In genomic region chr17:75573540-75573957, GRCh38 we compare ENCODE assay signal across 21 cellular contexts. TPM values are rescaled to one million over a fixed set of nuclear protein-coding genes. Genes with fewer than 3 reads are reported as not detected.
DNase-seq lines count a peak whose midpoint lies in the region; ATAC-seq, FAIRE-seq and TF ChIP-seq lines count a peak whose summit lies in the region.
"Had no signal": no experiment of that assay in that cellular context is flagged by ENCODE, and none has a peak within 500 bp of the region (broad histone marks: within the 10 kb centered on the region; RNA-seq: fewer than 3 reads in every experiment).

No MANE protein-coding gene starts in this region.

- WGBS in sigmoid colon, 2 donors, result 59 to 75% methylated on average over 16 of the region's 16 CpGs

- H3K4me2 ChIP-seq in BLaER1, result peak overlapping the region; percentile 70
- peak overlapping the region in 8 of 11 experiments; percentile 15 to 79 (median 42); a peak in 8 of 22 replicates for H3K4me2 ChIP-seq in BLaER1 treated with 17β-estradiol and CSF1 and Interleukin-3, amounts not matched to agents 10 nM and 100 nM

- TF ChIP-seq EP300 in sigmoid colon (IDR thresholded peaks at IDR 0.05), result no peak

- FAIRE-seq in kidney (lab: Jason Lieb, UNC), result no peak
- FAIRE-seq: A204.1, G401.6, GM12892, H1 had no signal

- H3K27ac ChIP-seq in BLaER1 (peak overlapping the region; percentile 63), kidney (ENCODE audit: low read depth in 2 of 2, low read length in 2 of 2) (no peak overlapping the region), sigmoid colon (no peak overlapping the region)
- H3K27ac ChIP-seq in BLaER1 treated with 17β-estradiol and CSF1 and Interleukin-3, amounts not matched to agents 10 nM and 100 nM, result peak overlapping the region in 3 of 11 experiments; percentile 30 to 63 (median 38); a peak in 5 of 22 replicates
- H3K27ac ChIP-seq: GM23248 had no signal

- TF ChIP-seq POLR2A in sigmoid colon (IDR thresholded peaks at IDR 0.05), result no peak

- peaks cover 47% of the 10 kb centered on the region for H3K4me1 ChIP-seq in BLaER1
- peaks cover 38 to 51% (median 42%) of the 10 kb centered on the region in 10 experiments for H3K4me1 ChIP-seq in BLaER1 treated with 17β-estradiol and CSF1 and Interleukin-3, amounts not matched to agents 10 nM and 100 nM
- H3K4me1 ChIP-seq in kidney (ENCODE audit: control insufficient read depth in 1 of 2, insufficient read depth in 1 of 2, low read depth in 1 of 2, low read length in 2 of 2), result peaks cover 0 to 3% of the 10 kb centered on the region in 2 donors
- no peaks in the 10 kb centered on the region for H3K4me1 ChIP-seq in sigmoid colon

- DNase-seq in kidney (peak; percentile 63), sigmoid colon (peak; percentile 42), glomerular visceral epithelial cell (ENCODE audit: extremely low spot score) (no peak), GM19240 (ENCODE audit: insufficient read length, low spot score) (no peak), activated gamma-delta T cell treated with Interleukin-2 at 50 U/mL for 16 hours (no peak)
- DNase-seq: C1 segment of cervical spinal cord; Caco-2; CD4-positive, alpha-beta memory T cell; DMS153; DND-41; GM23248; H7; HCEC 1CT had no signal

- no peak for ATAC-seq in HG02678 (IDR thresholded peaks at IDR 0.05; ENCODE audit: unreplicated experiment)

- no peaks in the 10 kb centered on the region for H4K20me1 ChIP-seq in BLaER1
- H4K20me1 ChIP-seq in BLaER1 treated with 17β-estradiol and CSF1 and Interleukin-3, amounts not matched to agents 10 nM and 100 nM, result no peaks in the 10 kb centered on the region

- no peaks in the 10 kb centered on the region for H3K27me3 ChIP-seq in BLaER1
- H3K27me3 ChIP-seq in BLaER1 treated with 17β-estradiol and CSF1 and Interleukin-3, amounts not matched to agents 10 nM and 100 nM, result no peaks in the 10 kb centered on the region
- no peaks in the 10 kb centered on the region for H3K27me3 ChIP-seq in sigmoid colon

- H3K9ac ChIP-seq in BLaER1 (no peak overlapping the region), kidney (ENCODE audit: low read length in 2 of 2) (no peak overlapping the region)
- peak overlapping the region in 1 of 11 experiments; percentile 19; a peak in 1 of 22 replicates for H3K9ac ChIP-seq in BLaER1 treated with 17β-estradiol and CSF1 and Interleukin-3, amounts not matched to agents 10 nM and 100 nM
- H3K9ac ChIP-seq: GM23248 had no signal

- H3K36me3 ChIP-seq in BLaER1 (peaks cover 29% of the 10 kb centered on the region; the same call in 1 of the 2 replicates), kidney (ENCODE audit: control insufficient read depth in 1 of 2, insufficient read depth in 2 of 2, low read length in 2 of 2) (peaks cover 6 to 8% of the 10 kb centered on the region in 2 donors), sigmoid colon (no peaks in the 10 kb centered on the region)
- peaks cover 0 to 14% (median 0%) of the 10 kb centered on the region in 11 experiments; a peak in 3 of 22 replicates for H3K36me3 ChIP-seq in BLaER1 treated with 17β-estradiol and CSF1 and Interleukin-3, amounts not matched to agents 10 nM and 100 nM

- intact Hi-C loops in kidney (cut with DNase I), result no loop called here
- intact Hi-C loops in sigmoid colon (cut with DNase I), result no loop called here

- TF ChIP-seq CTCF in kidney (IDR thresholded peaks at IDR 0.05; ENCODE audit: borderline replicate concordance, extremely low read depth, insufficient read depth) (no peak), sigmoid colon (IDR thresholded peaks at IDR 0.05) (no peak)

- no peaks in the 10 kb centered on the region for H3K9me3 ChIP-seq in BLaER1
- H3K9me3 ChIP-seq in BLaER1 treated with 17β-estradiol and CSF1 and Interleukin-3, amounts not matched to agents 10 nM and 100 nM (replicated peaks in 1 of 11), result no peaks in the 10 kb centered on the region
- no peaks in the 10 kb centered on the region for H3K9me3 ChIP-seq in kidney (ENCODE audit: control insufficient read depth in 1 of 2, low read length in 2 of 2)
- no peaks in the 10 kb centered on the region for H3K9me3 ChIP-seq in sigmoid colon
- H3K9me3 ChIP-seq: Caco-2 had no signal

- H3K4me3 ChIP-seq in BLaER1 (no peak overlapping the region), kidney (ENCODE audit: low read length in 2 of 2) (no peak overlapping the region), sigmoid colon (no peak overlapping the region)
- no peak overlapping the region for H3K4me3 ChIP-seq in BLaER1 treated with 17β-estradiol and CSF1 and Interleukin-3, amounts not matched to agents 10 nM and 100 nM
- H3K4me3 ChIP-seq: GM23248 had no signal

RNA-seq across cellular contexts. Expression of gene MYO15B, which starts 14.1 kb away (rescaled TPM):
- total RNA-seq in kidney (286 TPM), sigmoid colon (100 to 1,000 TPM in 1 of 4 donors, 10 to 100 TPM in 3; 33.1 to 117 (median 52.0) TPM)
- polyA plus RNA-seq in kidney (ENCODE audit: insufficient read depth, low read depth, low replicate concordance) (139 TPM), sigmoid colon (100 to 1,000 TPM; 212 to 460 (median 250) TPM)

RNA-seq across cellular contexts. Expression of gene LLGL2, which starts 48.1 kb away (rescaled TPM):
- total RNA-seq in kidney, result 262 TPM
- polyA plus RNA-seq in kidney (ENCODE audit: insufficient read depth, low read depth, low replicate concordance), result 181 TPM
- total RNA-seq in sigmoid colon, result 1 to 10 TPM; 1.4 to 5.0 (median 3.4) TPM
- polyA plus RNA-seq in sigmoid colon, result 100 to 1,000 TPM; 197 to 299 (median 294) TPM
- total RNA-seq: GM23248 had no signal
- polyA plus RNA-seq: GM23248 had no signal

RNA-seq across cellular contexts. Expression of gene TSEN54, which starts 57.2 kb away (rescaled TPM):
- total RNA-seq in kidney, result 25.8 TPM
- 33.8 TPM for polyA plus RNA-seq in kidney (ENCODE audit: insufficient read depth, low read depth, low replicate concordance)
- total RNA-seq in sigmoid colon, result 10 to 100 TPM; 11.1 to 25.3 (median 21.3) TPM
- 10 to 100 TPM; 32.4 to 43.7 (median 35.6) TPM for polyA plus RNA-seq in sigmoid colon

RNA-seq across cellular contexts. Expression of gene CASKIN2, which starts 58.2 kb away (rescaled TPM):
- total RNA-seq in kidney (98.6 TPM), sigmoid colon (10 to 100 TPM in 3 of 4 donors, 1 to 10 TPM in 1; 10.0 to 14.7 (median 10.2) TPM)
- polyA plus RNA-seq in kidney (ENCODE audit: insufficient read depth, low read depth, low replicate concordance) (25.0 TPM), sigmoid colon (10 to 100 TPM in 1 of 3 donors, 1 to 10 TPM in 2; 4.8 to 12.9 (median 7.4) TPM)
- polyA plus RNA-seq: CD4-positive, alpha-beta memory T cell had no signal

RNA-seq across cellular contexts. Expression of gene SMIM5, which starts 59.7 kb away (rescaled TPM):
- 8.0 TPM for total RNA-seq in kidney
- polyA plus RNA-seq in kidney (ENCODE audit: insufficient read depth, low read depth, low replicate concordance), result 63.0 TPM
- total RNA-seq in sigmoid colon, result 1 to 10 TPM in 3 of 4 donors, under 1 TPM in 1; 0.82 to 7.2 (median 3.8) TPM
- polyA plus RNA-seq in sigmoid colon, result 10 to 100 TPM in 1 of 3 donors, 1 to 10 TPM in 2; 5.5 to 29.6 (median 6.0) TPM
- total RNA-seq: CD4-positive, alpha-beta memory T cell; GM23248; H1; H7 had no signal
- polyA plus RNA-seq: AG04450; CD4-positive, alpha-beta memory T cell; H1 had no signal

Comparison
In these comparisons a context has a peak if more than half of its experiments do, and no peak if none do; other contexts are left out.
1. DNase-seq: peak in kidney (single experiment) and sigmoid colon (single experiment); none in glomerular visceral epithelial cell (single experiment), GM19240 (single experiment) and activated gamma-delta T cell treated with Interleukin-2 at 50 U/mL for 16 hours (single experiment).
2. RNA of gene LLGL2, which starts 48.1 kb away (total RNA-seq): 262 TPM in kidney (single experiment); 1.4 to 5.0 TPM in sigmoid colon; every median in the first group is over 10 times any median in the second.